ENCODE assay signal across 19 cellular contexts in genomic region chr2:42775186-42775585, GRCh38. TPM values are rescaled to one million over a fixed set of nuclear protein-coding genes. Genes with fewer than 3 reads are reported as not detected.
DNase-seq lines count a peak whose midpoint lies in the region; ATAC-seq, FAIRE-seq and TF ChIP-seq lines count a peak whose summit lies in the region.
"Had no signal": no experiment of that assay in that cellular context is flagged by ENCODE, and none has a peak within 500 bp of the region (broad histone marks: within the 10 kb centered on the region; RNA-seq: fewer than 3 reads in every experiment).

No MANE protein-coding gene starts in this region.

- peak overlapping the region in 2 of 3 donors; percentile 52 to 77 for H3K27ac Mint-ChIP-seq in IgD-negative memory B cell
- H3K27ac Mint-ChIP-seq in naive thymus-derived CD8-positive, alpha-beta T cell, result peak overlapping the region in 9 of 10 donors; percentile 5 to 81 (median 64)
- H3K27ac Mint-ChIP-seq: activated T-helper 17 cell treated with anti-CD3 and anti-CD28 coated beads, Interleukin-2, amount 50 U/mL, for 72 hours had no signal

- ATAC-seq in GM19395 (IDR thresholded peaks at IDR 0.05; ENCODE audit: unreplicated experiment), result peak; percentile 54
- no peak for ATAC-seq in naive thymus-derived CD8-positive, alpha-beta T cell
- ATAC-seq in GM18520 (IDR thresholded peaks at IDR 0.05; ENCODE audit: unreplicated experiment), result no peak
- ATAC-seq: activated T-helper 17 cell treated with anti-CD3 and anti-CD28 coated beads, Interleukin-2, amount 50 U/mL, for 72 hours; pancreas had no signal

- POLR2A ChIA-PET in naive thymus-derived CD8-positive, alpha-beta T cell (lab: Charles Lee), result interaction anchor here (0.7 to 4.7 kb wide), 3 partner anchors 35 to 296 kb away, joined by 4 to 22 read pairs (median 8); no protein-coding TSS in a partner anchor

- no peaks in the 10 kb centered on the region for H3K27me3 Mint-ChIP-seq in IgD-negative memory B cell
- H3K27me3 Mint-ChIP-seq in naive thymus-derived CD8-positive, alpha-beta T cell, result no peaks in the 10 kb centered on the region
- H3K27me3 Mint-ChIP-seq: activated T-helper 17 cell treated with anti-CD3 and anti-CD28 coated beads, Interleukin-2, amount 50 U/mL, for 72 hours had no signal

- peak; percentile 79 for FAIRE-seq in GM12892 (lab: Jason Lieb, UNC)
- FAIRE-seq: pancreas had no signal

- no peak for TF ChIP-seq POLR2A in GM12892 (IDR thresholded peaks at IDR 0.05; ENCODE audit: low read depth, low read length)

- H3K4me3 Mint-ChIP-seq in IgD-negative memory B cell, result peak overlapping the region in 2 of 4 donors; percentile 72 to 87
- H3K4me3 Mint-ChIP-seq in naive thymus-derived CD8-positive, alpha-beta T cell, result peak overlapping the region in 7 of 10 donors; percentile 8 to 70 (median 45)
- H3K4me3 Mint-ChIP-seq: activated T-helper 17 cell treated with anti-CD3 and anti-CD28 coated beads, Interleukin-2, amount 50 U/mL, for 72 hours had no signal

- peaks cover 0 to 4% (median 2%) of the 10 kb centered on the region in 3 donors for H3K9me3 Mint-ChIP-seq in IgD-negative memory B cell
- peaks cover 0 to 8% (median 3%) of the 10 kb centered on the region in 9 donors for H3K9me3 Mint-ChIP-seq in naive thymus-derived CD8-positive, alpha-beta T cell
- H3K9me3 Mint-ChIP-seq: activated T-helper 17 cell treated with anti-CD3 and anti-CD28 coated beads, Interleukin-2, amount 50 U/mL, for 72 hours had no signal

- H3K4me1 Mint-ChIP-seq in IgD-negative memory B cell, result peaks cover 6 to 14% (median 8%) of the 10 kb centered on the region in 3 donors
- peaks cover 15 to 37% (median 28%) of the 10 kb centered on the region in 4 donors for H3K4me1 Mint-ChIP-seq in naive thymus-derived CD8-positive, alpha-beta T cell
- H3K4me1 Mint-ChIP-seq: activated T-helper 17 cell treated with anti-CD3 and anti-CD28 coated beads, Interleukin-2, amount 50 U/mL, for 72 hours had no signal

- DNase-seq in GM12892 (ENCODE audit: insufficient read length) (no peak), foreskin melanocyte (no peak), UCSD-AML1 (lab: John Stamatoyannopoulos, UW; ENCODE audit: unreplicated experiment) (no peak)
- no peak for DNase-seq in naive thymus-derived CD8-positive, alpha-beta T cell
- DNase-seq: aorta; cerebellar nuclear complex; GM23248; Karpas-422; NCI-H1417 treated with DMSO at 0.1 percent for 48 hours; NCI-H345; pancreas; stimulated activated CD4-positive, alpha-beta T cell treated with anti-CD3 and anti-CD28 coated beads, Interleukin-2, amount 100 ng/mL, for 48 hours; T-helper 1 cell; testis had no signal

- peaks cover 1% of the 10 kb centered on the region for H3K36me3 Mint-ChIP-seq in IgD-negative memory B cell
- H3K36me3 Mint-ChIP-seq in naive thymus-derived CD8-positive, alpha-beta T cell, result peaks cover 0 to 5% (median 3%) of the 10 kb centered on the region in 3 donors

RNA-seq across cellular contexts. Expression of gene OXER1, which starts 11.3 kb away (rescaled TPM):
- polyA plus RNA-seq in GM12892 (2012; ENCODE audit: missing spikeins), result 2.4 TPM
- 0.63 TPM for polyA plus RNA-seq in IgD-negative memory B cell
- total RNA-seq in naive thymus-derived CD8-positive, alpha-beta T cell, result under 1 TPM in 1 of 2 experiments, not detected in 1; 0.22 TPM
- under 1 TPM in 2 of 3 donors, not detected in 1; 0.20 to 0.22 TPM for polyA plus RNA-seq in naive thymus-derived CD8-positive, alpha-beta T cell
- total RNA-seq: GM23248, lung microvascular endothelial cell had no signal
- polyA plus RNA-seq: GM23248 had no signal

RNA-seq across cellular contexts. Expression of gene HAAO, which starts 17.2 kb away (rescaled TPM):
- 15.4 TPM for polyA plus RNA-seq in GM12892 (2012; ENCODE audit: missing spikeins)
- 5.7 TPM for polyA plus RNA-seq in IgD-negative memory B cell
- under 1 TPM; 0.31 to 0.80 TPM for total RNA-seq in naive thymus-derived CD8-positive, alpha-beta T cell
- polyA plus RNA-seq in naive thymus-derived CD8-positive, alpha-beta T cell, result under 1 TPM; 0.25 to 0.80 (median 0.47) TPM
- total RNA-seq: GM23248, lung microvascular endothelial cell had no signal
